1 cellular context compared by ENCODE assay signal in the genomic region with DNA sequence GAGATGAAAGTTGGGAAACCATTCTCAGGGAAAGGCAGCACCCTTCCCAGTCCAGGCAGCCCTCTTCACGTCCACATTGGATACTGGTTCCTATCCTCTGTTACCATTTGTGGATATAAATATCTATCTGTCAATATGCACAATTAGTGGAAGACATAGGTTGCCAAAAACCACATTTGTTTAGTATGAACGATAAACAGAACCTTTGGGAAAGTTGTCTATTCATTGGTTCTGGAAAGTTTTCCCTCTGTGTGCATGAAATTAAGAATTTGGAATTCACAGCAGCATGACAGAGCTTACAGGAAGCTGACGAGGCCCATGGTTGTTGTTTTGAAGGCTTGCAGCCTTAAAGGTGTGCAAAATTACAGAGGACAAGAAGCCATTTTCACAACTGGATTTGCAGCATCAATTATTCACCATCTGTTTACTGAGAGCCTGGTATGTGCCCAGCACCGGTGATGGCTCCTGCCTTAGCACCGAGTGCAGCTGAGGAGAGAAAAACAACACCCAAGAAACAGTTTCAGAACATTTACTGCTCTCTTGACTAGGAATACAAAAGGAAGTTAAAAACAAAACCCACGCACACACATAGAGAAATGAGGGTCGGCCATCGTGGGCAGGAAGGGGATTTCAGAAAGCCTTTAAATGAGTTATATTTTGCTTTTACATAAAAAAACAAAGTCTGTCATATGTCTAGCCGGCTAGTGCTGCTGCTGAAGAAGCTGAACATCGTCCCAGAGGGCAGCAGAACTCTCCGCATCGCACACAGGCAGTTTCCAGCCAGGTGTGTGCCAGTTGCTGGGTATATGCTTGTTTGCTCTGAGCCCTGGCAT.
TF ChIP-seq lines count a peak whose summit lies in the region.

No MANE protein-coding gene starts in this region.

TF ChIP-seq in GM23338, 12 proteins besides CTCF, POLR2A, EP300 and RAD21 (continued from another document):
- TF ChIP-seq, protein P1, sequence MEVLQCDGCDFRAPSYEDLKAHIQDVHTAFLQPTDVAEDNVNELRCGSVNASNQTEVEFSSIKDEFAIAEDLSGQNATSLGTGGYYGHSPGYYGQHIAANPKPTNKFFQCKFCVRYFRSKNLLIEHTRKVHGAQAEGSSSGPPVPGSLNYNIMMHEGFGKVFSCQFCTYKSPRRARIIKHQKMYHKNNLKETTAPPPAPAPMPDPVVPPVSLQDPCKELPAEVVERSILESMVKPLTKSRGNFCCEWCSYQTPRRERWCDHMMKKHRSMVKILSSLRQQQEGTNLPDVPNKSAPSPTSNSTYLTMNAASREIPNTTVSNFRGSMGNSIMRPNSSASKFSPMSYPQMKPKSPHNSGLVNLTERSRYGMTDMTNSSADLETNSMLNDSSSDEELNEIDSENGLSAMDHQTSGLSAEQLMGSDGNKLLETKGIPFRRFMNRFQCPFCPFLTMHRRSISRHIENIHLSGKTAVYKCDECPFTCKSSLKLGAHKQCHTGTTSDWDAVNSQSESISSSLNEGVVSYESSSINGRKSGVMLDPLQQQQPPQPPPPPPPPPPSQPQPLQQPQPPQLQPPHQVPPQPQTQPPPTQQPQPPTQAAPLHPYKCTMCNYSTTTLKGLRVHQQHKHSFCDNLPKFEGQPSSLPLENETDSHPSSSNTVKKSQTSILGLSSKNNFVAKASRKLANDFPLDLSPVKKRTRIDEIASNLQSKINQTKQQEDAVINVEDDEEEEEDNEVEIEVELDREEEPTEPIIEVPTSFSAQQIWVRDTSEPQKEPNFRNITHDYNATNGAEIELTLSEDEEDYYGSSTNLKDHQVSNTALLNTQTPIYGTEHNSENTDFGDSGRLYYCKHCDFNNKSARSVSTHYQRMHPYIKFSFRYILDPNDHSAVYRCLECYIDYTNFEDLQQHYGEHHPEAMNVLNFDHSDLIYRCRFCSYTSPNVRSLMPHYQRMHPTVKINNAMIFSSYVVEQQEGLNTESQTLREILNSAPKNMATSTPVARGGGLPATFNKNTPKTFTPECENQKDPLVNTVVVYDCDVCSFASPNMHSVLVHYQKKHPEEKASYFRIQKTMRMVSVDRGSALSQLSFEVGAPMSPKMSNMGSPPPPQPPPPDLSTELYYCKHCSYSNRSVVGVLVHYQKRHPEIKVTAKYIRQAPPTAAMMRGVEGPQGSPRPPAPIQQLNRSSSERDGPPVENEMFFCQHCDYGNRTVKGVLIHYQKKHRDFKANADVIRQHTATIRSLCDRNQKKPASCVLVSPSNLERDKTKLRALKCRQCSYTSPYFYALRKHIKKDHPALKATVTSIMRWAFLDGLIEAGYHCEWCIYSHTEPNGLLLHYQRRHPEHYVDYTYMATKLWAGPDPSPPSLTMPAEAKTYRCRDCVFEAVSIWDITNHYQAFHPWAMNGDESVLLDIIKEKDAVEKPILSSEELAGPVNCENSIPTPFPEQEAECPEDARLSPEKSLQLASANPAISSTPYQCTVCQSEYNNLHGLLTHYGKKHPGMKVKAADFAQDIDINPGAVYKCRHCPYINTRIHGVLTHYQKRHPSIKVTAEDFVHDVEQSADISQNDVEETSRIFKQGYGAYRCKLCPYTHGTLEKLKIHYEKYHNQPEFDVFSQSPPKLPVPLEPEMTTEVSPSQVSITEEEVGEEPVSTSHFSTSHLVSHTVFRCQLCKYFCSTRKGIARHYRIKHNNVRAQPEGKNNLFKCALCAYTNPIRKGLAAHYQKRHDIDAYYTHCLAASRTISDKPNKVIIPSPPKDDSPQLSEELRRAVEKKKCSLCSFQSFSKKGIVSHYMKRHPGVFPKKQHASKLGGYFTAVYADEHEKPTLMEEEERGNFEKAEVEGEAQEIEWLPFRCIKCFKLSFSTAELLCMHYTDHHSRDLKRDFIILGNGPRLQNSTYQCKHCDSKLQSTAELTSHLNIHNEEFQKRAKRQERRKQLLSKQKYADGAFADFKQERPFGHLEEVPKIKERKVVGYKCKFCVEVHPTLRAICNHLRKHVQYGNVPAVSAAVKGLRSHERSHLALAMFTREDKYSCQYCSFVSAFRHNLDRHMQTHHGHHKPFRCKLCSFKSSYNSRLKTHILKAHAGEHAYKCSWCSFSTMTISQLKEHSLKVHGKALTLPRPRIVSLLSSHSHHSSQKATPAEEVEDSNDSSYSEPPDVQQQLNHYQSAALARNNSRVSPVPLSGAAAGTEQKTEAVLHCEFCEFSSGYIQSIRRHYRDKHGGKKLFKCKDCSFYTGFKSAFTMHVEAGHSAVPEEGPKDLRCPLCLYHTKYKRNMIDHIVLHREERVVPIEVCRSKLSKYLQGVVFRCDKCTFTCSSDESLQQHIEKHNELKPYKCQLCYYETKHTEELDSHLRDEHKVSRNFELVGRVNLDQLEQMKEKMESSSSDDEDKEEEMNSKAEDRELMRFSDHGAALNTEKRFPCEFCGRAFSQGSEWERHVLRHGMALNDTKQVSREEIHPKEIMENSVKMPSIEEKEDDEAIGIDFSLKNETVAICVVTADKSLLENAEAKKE (CRISPR knock-in tag; IDR thresholded peaks at IDR 0.05), result no peak
- TF ChIP-seq ZNF331 (CRISPR knock-in tag; IDR thresholded peaks at IDR 0.05; ENCODE audit: low read depth) (no peak), JUNB (IDR thresholded peaks at IDR 0.05; ENCODE audit: unreplicated experiment) (no peak), ZNF114 (CRISPR knock-in tag; IDR thresholded peaks at IDR 0.05) (no peak), EZH2phosphoT487 (IDR thresholded peaks at IDR 0.05; ENCODE audit: unreplicated experiment) (no peak), NANOG (IDR thresholded peaks at IDR 0.05; ENCODE audit: borderline replicate concordance) (no peak), STAT1 (IDR thresholded peaks at IDR 0.05; ENCODE audit: unreplicated experiment) (no peak), EZH2 (IDR thresholded peaks at IDR 0.05; ENCODE audit: low read depth, unreplicated experiment) (no peak)
- TF ChIP-seq, protein P2, sequence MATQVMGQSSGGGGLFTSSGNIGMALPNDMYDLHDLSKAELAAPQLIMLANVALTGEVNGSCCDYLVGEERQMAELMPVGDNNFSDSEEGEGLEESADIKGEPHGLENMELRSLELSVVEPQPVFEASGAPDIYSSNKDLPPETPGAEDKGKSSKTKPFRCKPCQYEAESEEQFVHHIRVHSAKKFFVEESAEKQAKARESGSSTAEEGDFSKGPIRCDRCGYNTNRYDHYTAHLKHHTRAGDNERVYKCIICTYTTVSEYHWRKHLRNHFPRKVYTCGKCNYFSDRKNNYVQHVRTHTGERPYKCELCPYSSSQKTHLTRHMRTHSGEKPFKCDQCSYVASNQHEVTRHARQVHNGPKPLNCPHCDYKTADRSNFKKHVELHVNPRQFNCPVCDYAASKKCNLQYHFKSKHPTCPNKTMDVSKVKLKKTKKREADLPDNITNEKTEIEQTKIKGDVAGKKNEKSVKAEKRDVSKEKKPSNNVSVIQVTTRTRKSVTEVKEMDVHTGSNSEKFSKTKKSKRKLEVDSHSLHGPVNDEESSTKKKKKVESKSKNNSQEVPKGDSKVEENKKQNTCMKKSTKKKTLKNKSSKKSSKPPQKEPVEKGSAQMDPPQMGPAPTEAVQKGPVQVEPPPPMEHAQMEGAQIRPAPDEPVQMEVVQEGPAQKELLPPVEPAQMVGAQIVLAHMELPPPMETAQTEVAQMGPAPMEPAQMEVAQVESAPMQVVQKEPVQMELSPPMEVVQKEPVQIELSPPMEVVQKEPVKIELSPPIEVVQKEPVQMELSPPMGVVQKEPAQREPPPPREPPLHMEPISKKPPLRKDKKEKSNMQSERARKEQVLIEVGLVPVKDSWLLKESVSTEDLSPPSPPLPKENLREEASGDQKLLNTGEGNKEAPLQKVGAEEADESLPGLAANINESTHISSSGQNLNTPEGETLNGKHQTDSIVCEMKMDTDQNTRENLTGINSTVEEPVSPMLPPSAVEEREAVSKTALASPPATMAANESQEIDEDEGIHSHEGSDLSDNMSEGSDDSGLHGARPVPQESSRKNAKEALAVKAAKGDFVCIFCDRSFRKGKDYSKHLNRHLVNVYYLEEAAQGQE (IDR thresholded peaks at IDR 0.05; ENCODE audit: unreplicated experiment), result no peak
